In genomic region chr13:19957320-19958118, GRCh38 we compare ENCODE assay signal across 8 cellular contexts. TPM values are rescaled to one million over a fixed set of nuclear protein-coding genes. Genes with fewer than 3 reads are reported as not detected.
DNase-seq lines count a peak whose midpoint lies in the region; ATAC-seq and FAIRE-seq lines count a peak whose summit lies in the region.

No MANE protein-coding gene starts in this region.

- peaks cover 5% of the 10 kb centered on the region for H3K36me3 Mint-ChIP-seq in T-cell

- no peak for FAIRE-seq in urothelium cell line (lab: Jason Lieb, UNC)

- H3K27me3 Mint-ChIP-seq in T-cell = no peaks in the 10 kb centered on the region

- peak; percentile 23 for ATAC-seq in GM21825 (IDR thresholded peaks at IDR 0.05; ENCODE audit: unreplicated experiment)
- peak; percentile 14 to 54 (median 21) for ATAC-seq in T-cell (replicated peaks in 1 of 4)

- H3K27ac Mint-ChIP-seq in T-cell = peak overlapping the region; percentile 87 to 91

- POLR2A ChIA-PET in T-cell (lab: Charles Lee) = interaction anchor here in 1 of 2 donors (0.6 kb wide), 1 partner anchor 120 kb away, joined by 4 read pairs; no protein-coding TSS in a partner anchor

- no peaks in the 10 kb centered on the region for H3K9me3 Mint-ChIP-seq in T-cell

- CTCF ChIA-PET in T-cell (lab: Charles Lee) = interaction anchor here (0.8 to 1.8 kb wide), 3 partner anchors 30 to 251 kb away, joined by 4 to 5 read pairs (median 4); no protein-coding TSS in a partner anchor

- DNase-seq in EL = peak; percentile 69
- peak; percentile 95 for DNase-seq in NAMALWA (ENCODE audit: low spot score)
- DNase-seq in T-cell = peak; percentile 64 to 91 (median 84)
- peak in 57 of 58 donors; percentile 32 to 82 (median 63) for DNase-seq in anterior cingulate cortex (lab: John Stamatoyannopoulos, UW)
- peak; percentile 54 for DNase-seq in hepatic stellate cell (ENCODE audit: low spot score)
- DNase-seq in putamen (ENCODE audit: low spot score) = peak; percentile 84
- peak; percentile 14 for DNase-seq in urothelium cell line (ENCODE audit: low spot score)

- peaks cover 25 to 28% (median 26%) of the 10 kb centered on the region in 3 donors for H3K4me1 Mint-ChIP-seq in T-cell

- H3K4me3 Mint-ChIP-seq in T-cell = peak overlapping the region; percentile 75 to 98 (median 85)

RNA-seq across cellular contexts. Expression of gene ZMYM2, which starts 1.0 kb away (rescaled TPM):
- total RNA-seq in T-cell = 100 to 1,000 TPM in 2 of 5 donors, 10 to 100 TPM in 3; 63.6 to 123 (median 83.6) TPM

Comparison
In these comparisons a context has a peak if more than half of its experiments do, and no peak if none do; other contexts are left out.
1. Peak in every context shown above with its lines: DNase-seq and ATAC-seq.
2. DNase-seq: peak in every context shown above with its lines; median percentile 95 in NAMALWA; 84 in T-cell; 84 in putamen; 69 in EL; 63 in anterior cingulate cortex; 54 in hepatic stellate cell; 14 in urothelium cell line.